11 cellular contexts compared by ENCODE assay signal in the genomic region with DNA sequence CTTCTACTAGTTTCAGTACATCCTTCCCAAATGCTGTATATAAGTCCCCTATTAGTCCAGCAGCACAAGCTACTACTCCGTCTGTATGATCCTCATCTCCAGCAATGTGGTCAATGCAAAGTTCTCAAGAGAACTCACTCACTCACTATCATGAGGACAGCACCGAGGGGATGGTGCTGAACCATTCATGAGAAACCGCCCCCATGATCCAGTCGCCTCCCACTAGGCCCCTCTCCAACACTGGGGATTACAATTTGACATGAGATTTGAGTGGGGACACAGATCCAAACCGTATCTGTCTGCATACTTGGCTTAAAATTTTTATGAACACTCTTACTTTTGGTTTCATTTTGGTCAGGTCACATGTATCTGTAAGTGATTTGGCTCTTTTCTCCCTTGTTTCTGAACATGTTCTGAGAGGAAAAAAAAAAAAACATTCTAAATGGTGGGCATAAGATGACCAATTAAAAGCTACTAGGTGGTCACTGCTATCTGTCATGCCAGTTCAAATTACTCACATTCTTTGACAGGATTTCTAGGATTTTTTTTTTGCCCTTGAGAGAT.
DNase-seq lines count a peak whose midpoint lies in the region; ATAC-seq and TF ChIP-seq lines count a peak whose summit lies in the region.
"Had no signal": no experiment of that assay in that cellular context is flagged by ENCODE, and none has a peak within 500 bp of the region (broad histone marks: within the 10 kb centered on the region; RNA-seq: fewer than 3 reads in every experiment).

No MANE protein-coding gene starts in this region.

- H4K20me1 ChIP-seq in MM.1S (ENCODE audit: insufficient read depth, low read length) (no peaks in the 10 kb centered on the region), mammary epithelial cell (ENCODE audit: insufficient read depth, low read length) (no peaks in the 10 kb centered on the region)

- no peaks in the 10 kb centered on the region for H3K36me3 ChIP-seq in CD4-positive, alpha-beta memory T cell (ENCODE audit: insufficient read depth, low read length)
- no peaks in the 10 kb centered on the region for H3K36me3 ChIP-seq in MM.1S (replicated peaks; ENCODE audit: insufficient read depth, low read length)
- no peaks in the 10 kb centered on the region for H3K36me3 ChIP-seq in mammary epithelial cell (ENCODE audit: insufficient read depth, low read length)

- CTCF ChIA-PET in CD4-positive, alpha-beta memory T cell (lab: Charles Lee; ENCODE audit: partially characterized antibody): no interaction called here
- CTCF ChIA-PET in mammary epithelial cell (lab: Charles Lee; ENCODE audit: low non-redundant PET): no interaction called here

- POLR2A ChIA-PET in CD4-positive, alpha-beta memory T cell (lab: Charles Lee; ENCODE audit: partially characterized antibody): no interaction called here
- POLR2A ChIA-PET in naive thymus-derived CD8-positive, alpha-beta T cell (lab: Charles Lee): no interaction called here

- peak overlapping the region in 5 of 7 donors; percentile 9 to 59 (median 42) for H3K27ac Mint-ChIP-seq in CD4-positive, alpha-beta memory T cell
- H3K27ac Mint-ChIP-seq in naive thymus-derived CD8-positive, alpha-beta T cell: peak overlapping the region in 4 of 10 donors; percentile 63 to 87 (median 70)

- no peak overlapping the region for H3K27ac ChIP-seq in CD4-positive, alpha-beta memory T cell (ENCODE audit: low read depth, low read length)
- H3K27ac ChIP-seq in MM.1S (ENCODE audit: low read length) (peak overlapping the region; percentile 1; the same call in 1 of the 2 replicates), mammary epithelial cell (ENCODE audit: insufficient read depth, low read depth, low read length) (no peak overlapping the region)

- H3K27me3 Mint-ChIP-seq in CD4-positive, alpha-beta memory T cell: peaks cover 5% of the 10 kb centered on the region in 2 donors
- peaks cover 2 to 30% (median 14%) of the 10 kb centered on the region in 5 donors for H3K27me3 Mint-ChIP-seq in naive thymus-derived CD8-positive, alpha-beta T cell

- peaks cover 0 to 6% (median 0%) of the 10 kb centered on the region in 8 donors for H3K9me3 Mint-ChIP-seq in CD4-positive, alpha-beta memory T cell
- H3K9me3 Mint-ChIP-seq in naive thymus-derived CD8-positive, alpha-beta T cell: peaks cover 0 to 1% (median 0%) of the 10 kb centered on the region in 9 donors

- peak overlapping the region; percentile 27 to 83 (median 70) for H3K4me3 Mint-ChIP-seq in CD4-positive, alpha-beta memory T cell
- H3K4me3 Mint-ChIP-seq in naive thymus-derived CD8-positive, alpha-beta T cell: peak overlapping the region; percentile 9 to 79 (median 51)

- H3K9me3 ChIP-seq in CD4-positive, alpha-beta memory T cell (ENCODE audit: control insufficient read depth in 1 of 2, low read length in 2 of 2): no peaks in the 10 kb centered on the region
- H3K9me3 ChIP-seq in MM.1S (replicated peaks; ENCODE audit: insufficient read depth, low read length) (no peaks in the 10 kb centered on the region), mammary epithelial cell (replicated peaks; ENCODE audit: insufficient read depth, low read length) (no peaks in the 10 kb centered on the region)

- dilution Hi-C loops in mammary epithelial cell (cut with HindIII; ENCODE audit: low sequenced_read_pairs): no loop called here

- peaks cover 10% of the 10 kb centered on the region for H3K4me1 ChIP-seq in CD4-positive, alpha-beta memory T cell (ENCODE audit: insufficient read depth, low read length)
- H3K4me1 ChIP-seq in MM.1S (ENCODE audit: low read length) (0 out of 2 replicates have a peak, but pooled peaks cover 3% of the 10 kb centered on the region), mammary epithelial cell (ENCODE audit: insufficient read depth, low read length) (no peaks in the 10 kb centered on the region)

- intact Hi-C loops in CD4-positive, alpha-beta memory T cell (cut with micrococcal nuclease): no loop called here
- intact Hi-C loops in mammary epithelial cell (cut with micrococcal nuclease): no loop called here

- H3K4me1 Mint-ChIP-seq in CD4-positive, alpha-beta memory T cell: peaks cover 8 to 24% (median 10%) of the 10 kb centered on the region in 4 donors
- peaks cover 5 to 14% (median 12%) of the 10 kb centered on the region in 4 donors for H3K4me1 Mint-ChIP-seq in naive thymus-derived CD8-positive, alpha-beta T cell

- H3K79me2 ChIP-seq in MM.1S (ENCODE audit: low read length): no peaks in the 10 kb centered on the region
- H3K79me2 ChIP-seq in mammary epithelial cell (ENCODE audit: insufficient read depth, low read length): no peaks in the 10 kb centered on the region

- H3K4me2 ChIP-seq in MM.1S (ENCODE audit: low read depth, low read length): peak overlapping the region; percentile 58
- no peak overlapping the region for H3K4me2 ChIP-seq in mammary epithelial cell (ENCODE audit: insufficient read depth, low read depth, low read length)

- no peak for DNase-seq in CD4-positive, alpha-beta memory T cell
- DNase-seq in MM.1S (peak; percentile 84), mammary epithelial cell (no peak), DMS 273 treated with DMSO at 0.1 percent for 48 hours (lab: John Stamatoyannopoulos, UW) (no peak), NCI-H345 (lab: John Stamatoyannopoulos, UW) (no peak), SIG-M5 (lab: John Stamatoyannopoulos, UW) (no peak)
- DNase-seq in naive thymus-derived CD8-positive, alpha-beta T cell: no peak
- DNase-seq: activated CD4-positive, alpha-beta T cell treated with anti-CD3 and anti-CD28 coated beads for 48 hours; NCI-H2081 had no signal

- no peaks in the 10 kb centered on the region for H3K27me3 ChIP-seq in CD4-positive, alpha-beta memory T cell (ENCODE audit: insufficient read depth, low read length)
- H3K27me3 ChIP-seq in MM.1S (replicated peaks; ENCODE audit: insufficient read depth, low read length): no peaks in the 10 kb centered on the region
- H3K27me3 ChIP-seq in mammary epithelial cell (ENCODE audit: insufficient read depth, low read length): no peaks in the 10 kb centered on the region

- H3K9me2 ChIP-seq in MM.1S (replicated peaks; ENCODE audit: insufficient read depth, low read length): no peaks in the 10 kb centered on the region

- H3K4me3 ChIP-seq in CD4-positive, alpha-beta memory T cell (ENCODE audit: low read length in 2 of 2): peak overlapping the region; percentile 4 to 13
- H3K4me3 ChIP-seq in MM.1S (ENCODE audit: low read length) (peak overlapping the region; percentile 54), mammary epithelial cell (replicated peaks in 1 of 3; ENCODE audit: insufficient read depth in 1 of 3, low read depth in 2 of 3, low read length in 3 of 3) (no peak overlapping the region)

- H3K9ac ChIP-seq in MM.1S (ENCODE audit: low read length): peak overlapping the region; percentile 34; the same call in 1 of the 2 replicates
- H3K9ac ChIP-seq in mammary epithelial cell (ENCODE audit: insufficient read depth, low read length): no peak overlapping the region

- no peak for ATAC-seq in naive thymus-derived CD8-positive, alpha-beta T cell
- no peak for ATAC-seq in HG02678 (IDR thresholded peaks at IDR 0.05; ENCODE audit: unreplicated experiment)
- ATAC-seq: sciatic nerve had no signal

- BruUV-seq in mammary epithelial cell (replicated peaks; lab: Mats Ljungman, UMichigan): no TSS peak

- peak overlapping the region; percentile 63 for H2AFZ ChIP-seq in MM.1S (ENCODE audit: low read length)
- H2AFZ ChIP-seq in mammary epithelial cell (ENCODE audit: low read depth, low read length): peak overlapping the region; percentile 28

- TF ChIP-seq CTCF in MM.1S (IDR thresholded peaks at IDR 0.05; ENCODE audit: low read length) (no peak), mammary epithelial cell (conservative IDR thresholded peaks at IDR 0.05 in 1 of 2, IDR thresholded peaks at IDR 0.05 in 1 of 2; ENCODE audit: extremely low read depth in 1 of 2, insufficient read depth in 1 of 2, low read depth in 1 of 2, low read length in 2 of 2) (no peak)

- no peaks in the 10 kb centered on the region for H3F3A ChIP-seq in MM.1S (ENCODE audit: insufficient read depth, low read length)

- in situ Hi-C loops in mammary epithelial cell (cut with MboI; ENCODE audit: low sequenced_read_pairs in 2 of 2): no loop called here

- 60% methylated on average over 5 of the region's 5 CpGs for WGBS in mammary epithelial cell (ENCODE audit: low coverage, missing lambda C conversion rate)

- H3K36me3 Mint-ChIP-seq in CD4-positive, alpha-beta memory T cell: no peaks in the 10 kb centered on the region
- H3K36me3 Mint-ChIP-seq in naive thymus-derived CD8-positive, alpha-beta T cell: peaks cover 0 to 6% (median 0%) of the 10 kb centered on the region in 3 donors

Comparison
In these comparisons a context has a peak if more than half of its experiments do, and no peak if none do; other contexts are left out.
1. H3K4me3 ChIP-seq: peak in CD4-positive, alpha-beta memory T cell (2 of 2) and MM.1S (single experiment); none in mammary epithelial cell (0 of 3).